ENCODE assay signal across 25 cellular contexts in the genomic region with DNA sequence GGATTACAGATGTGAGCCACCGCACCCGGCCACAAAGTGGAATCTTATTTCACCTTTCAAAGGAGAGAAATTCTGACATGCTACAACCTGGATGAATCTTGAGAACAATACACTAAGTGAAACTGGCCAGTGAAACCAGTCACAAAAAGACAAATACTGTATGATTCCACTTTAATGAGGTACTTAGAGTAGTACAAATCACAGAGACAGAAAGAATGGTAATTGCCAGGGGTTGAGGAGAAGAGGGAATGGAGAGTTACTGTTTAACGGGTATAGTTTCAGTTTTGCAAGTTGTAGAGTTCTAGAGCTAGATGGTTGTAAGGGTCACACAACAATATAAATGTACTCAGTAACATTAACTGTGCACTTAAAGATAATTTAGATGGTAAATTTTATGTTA.
"Had no signal": no experiment of that assay in that cellular context is flagged by ENCODE, and none has a peak within 500 bp of the region (broad histone marks: within the 10 kb centered on the region; RNA-seq: fewer than 3 reads in every experiment).

No MANE protein-coding gene starts in this region.

- H3K4me3 ChIP-seq: K562, SK-N-MC had no signal

- FAIRE-seq: bronchial epithelial cell, K562 had no signal

- ATAC-seq: Panc1, Right ventricle myocardium inferior, T-cell had no signal

- DNase-seq: activated CD4-positive, alpha-beta memory T cell treated with anti-CD3 and anti-CD28 coated beads, Interleukin-2, amount 10 ng/mL, durations not matched to agents 7 days and 5 days; activated CD4-positive, alpha-beta T cell treated with anti-CD3 and anti-CD28 coated beads, Interleukin-2, amount 10 ng/mL, durations not matched to agents 7 days and 5 days; activated CD4-positive, CD25-positive, alpha-beta regulatory T cell; activated effector memory CD4-positive, alpha-beta T cell treated with Interleukin-2 at 50 U/mL for 16 hours; activated naive CD4-positive, alpha-beta T cell; activated T-cell treated with anti-CD3 and anti-CD28 coated beads, Interleukin-2, amount 50 U/mL, for 1 hour; aorta; central memory CD4-positive, alpha-beta T cell; Kasumi-1; NCI-H1092; NCI-H1417; NCI-H1930; NCI-H345; NCI-H510A treated with DMSO at 0.1 percent for 48 hours; NCI-H69; NK-92 treated with Interleukin-12 subunit alpha and Interleukin-12 subunit beta, amount 100 ng/mL, for 24 hours; RPMI8226; T-cell; T-helper 2 cell had no signal

- H3K27ac ChIP-seq: SK-N-MC, VCaP had no signal
